ENCODE assay signal across 20 cellular contexts in the genomic region with DNA sequence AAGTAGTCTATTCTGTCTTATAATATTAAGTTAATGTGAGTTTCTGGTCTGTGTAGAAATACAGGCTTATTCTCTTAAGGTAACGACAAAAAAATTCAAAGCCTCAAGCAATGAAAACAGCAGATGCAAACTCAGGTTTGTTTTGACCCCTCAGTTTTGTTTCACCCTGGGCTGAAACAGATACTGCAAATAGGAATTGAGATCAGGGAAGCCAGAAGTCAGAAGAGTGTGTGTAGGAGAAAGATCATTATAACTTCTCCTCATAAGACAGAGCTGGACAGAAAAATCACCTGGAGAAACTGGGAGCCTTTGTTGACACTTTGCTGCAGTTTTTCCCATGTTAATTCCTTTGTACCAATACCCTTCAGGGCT. TPM values are rescaled to one million over a fixed set of nuclear protein-coding genes. Genes with fewer than 3 reads are reported as not detected.
DNase-seq lines count a peak whose midpoint lies in the region; ATAC-seq, FAIRE-seq and TF ChIP-seq lines count a peak whose summit lies in the region.
"Had no signal": no experiment of that assay in that cellular context is flagged by ENCODE, and none has a peak within 500 bp of the region (broad histone marks: within the 10 kb centered on the region; RNA-seq: fewer than 3 reads in every experiment).

No MANE protein-coding gene starts in this region.

- no peak for DNase-seq in stimulated activated naive CD8-positive, alpha-beta T cell treated with anti-CD3 and anti-CD28 coated beads, Interleukin-15, Interleukin-2, amounts not matched to agents 100 U/mL and 50 U/mL, for 24 hours
- DNase-seq in K562 (ENCODE audit: extremely low read depth in 1 of 4, low spot score in 3 of 4) (no peak), NCI-H2029 treated with DMSO at 0.1 percent for 48 hours (lab: John Stamatoyannopoulos, UW) (no peak), KBM-7 (no peak), AML-193 (lab: John Stamatoyannopoulos, UW) (no peak)
- DNase-seq: activated CD8-positive, alpha-beta memory T cell treated with anti-CD3 and anti-CD28 coated beads, Interleukin-2, amount 10 ng/mL, durations not matched to agents 7 days and 5 days; activated naive CD8-positive, alpha-beta T cell treated with anti-CD3 and anti-CD28 coated beads, Interleukin-2, amount 10 ng/mL, durations not matched to agents 7 days and 5 days; heart left ventricle; islet precursor cell; mesendoderm; nephron progenitor cell; RPMI8226; substantia nigra; T-cell had no signal

- no peak for TF ChIP-seq EP300 in K562 (IDR thresholded peaks at IDR 0.05; ENCODE audit: low read length)

- H3K27ac Mint-ChIP-seq in stimulated activated naive CD8-positive, alpha-beta T cell treated with anti-CD3 and anti-CD28 coated beads, Interleukin-15, Interleukin-2, amounts not matched to agents 100 ng/mL and 50 ng/mL, for 24 hours = peak overlapping the region; percentile 98
- H3K27ac Mint-ChIP-seq: activated CD8-positive, alpha-beta memory T cell treated with anti-CD3 and anti-CD28 coated beads, Interleukin-2, amount 10 ng/mL, durations not matched to agents 7 days and 5 days; activated naive CD8-positive, alpha-beta T cell treated with anti-CD3 and anti-CD28 coated beads, Interleukin-2, amount 10 ng/mL, durations not matched to agents 7 days and 5 days; nephron progenitor cell had no signal

- H3K27me3 ChIP-seq in K562 (ENCODE audit: control insufficient read depth in 2 of 2, insufficient read depth in 2 of 2, low read length in 2 of 2) = no peaks in the 10 kb centered on the region
- H3K27me3 ChIP-seq: heart left ventricle had no signal

- intact Hi-C loops in K562 (cut with micrococcal nuclease) = loop anchor here (10.0 kb wide), 1 partner anchor 346 kb away; no protein-coding TSS in a partner anchor

- H4K20me1 ChIP-seq in K562 (replicated peaks; ENCODE audit: control insufficient read depth, insufficient read depth, low read length) = no peaks in the 10 kb centered on the region

- peaks cover 95% of the 10 kb centered on the region for H3K79me2 ChIP-seq in K562 (ENCODE audit: control insufficient read depth, insufficient read depth, low read length)

- 50% methylated on average over 1 of the region's 1 CpG for WGBS in K562 (ENCODE audit: insufficient coverage, low coverage, missing lambda C conversion rate)

- no TSS peak for BruUV-seq in K562 (replicated peaks; lab: Mats Ljungman, UMichigan)

- TF ChIP-seq RAD21 in K562 (CRISPR knock-in tag; conservative IDR thresholded peaks at IDR 0.05 in 1 of 2, IDR thresholded peaks at IDR 0.05 in 1 of 2) = no peak

- H3K36me3 ChIP-seq in K562 (ENCODE audit: control insufficient read depth, insufficient read depth, low read length) = peaks cover 44% of the 10 kb centered on the region
- H3K36me3 ChIP-seq: heart left ventricle had no signal

- peaks cover 93% of the 10 kb centered on the region for H3K4me1 Mint-ChIP-seq in stimulated activated naive CD8-positive, alpha-beta T cell treated with anti-CD3 and anti-CD28 coated beads, Interleukin-15, Interleukin-2, amounts not matched to agents 100 ng/mL and 50 ng/mL, for 24 hours (ENCODE audit: low read depth)
- H3K4me1 Mint-ChIP-seq: nephron progenitor cell had no signal

- H3K27me3 Mint-ChIP-seq in stimulated activated naive CD8-positive, alpha-beta T cell treated with anti-CD3 and anti-CD28 coated beads, Interleukin-15, Interleukin-2, amounts not matched to agents 100 ng/mL and 50 ng/mL, for 24 hours = peaks cover 4% of the 10 kb centered on the region
- H3K27me3 Mint-ChIP-seq: activated CD8-positive, alpha-beta memory T cell treated with anti-CD3 and anti-CD28 coated beads, Interleukin-2, amount 10 ng/mL, durations not matched to agents 7 days and 5 days; activated naive CD8-positive, alpha-beta T cell treated with anti-CD3 and anti-CD28 coated beads, Interleukin-2, amount 10 ng/mL, durations not matched to agents 7 days and 5 days; T-cell had no signal

- H3K36me3 Mint-ChIP-seq in stimulated activated naive CD8-positive, alpha-beta T cell treated with anti-CD3 and anti-CD28 coated beads, Interleukin-15, Interleukin-2, amounts not matched to agents 100 ng/mL and 50 ng/mL, for 24 hours (ENCODE audit: low read depth) = peaks cover 60% of the 10 kb centered on the region

- no peak for FAIRE-seq in K562 (lab: Jason Lieb, UNC)
- FAIRE-seq: bronchial epithelial cell had no signal

- H3K4me1 ChIP-seq in K562 (replicated peaks in 1 of 2; ENCODE audit: control insufficient read depth in 2 of 2, insufficient read depth in 2 of 2, low read length in 2 of 2) = peaks cover 21 to 73% of the 10 kb centered on the region in 2 experiments

- H2AFZ ChIP-seq in K562 (ENCODE audit: low read depth, low read length) = no peak overlapping the region

- no peak overlapping the region for H3K4me2 ChIP-seq in K562 (ENCODE audit: insufficient read depth, low read length)
- H3K4me2 ChIP-seq: KMS-11 had no signal

- CTCF ChIA-PET in K562 (lab: Yijun Ruan, JAX; ENCODE audit: low intra/inter-chr PET ratio) = no interaction called here

- ATAC-seq in stimulated activated naive CD8-positive, alpha-beta T cell treated with anti-CD3 and anti-CD28 coated beads, Interleukin-15, Interleukin-2, amounts not matched to agents 100 U/mL and 50 U/mL, for 24 hours = no peak
- peak; percentile 36 for ATAC-seq in HG03342 (IDR thresholded peaks at IDR 0.05; ENCODE audit: unreplicated experiment)
- no peak for ATAC-seq in K562
- ATAC-seq in HG02642 (IDR thresholded peaks at IDR 0.05; ENCODE audit: poor library complexity, unreplicated experiment) = no peak
- ATAC-seq: T-cell had no signal

- no peak for TF ChIP-seq CTCF in K562 (IDR thresholded peaks at IDR 0.05 in 2 of 3, conservative IDR thresholded peaks at IDR 0.05 in 1 of 3; ENCODE audit: insufficient read depth in 2 of 3, low read depth in 1 of 3, low read length in 3 of 3)

- no peaks in the 10 kb centered on the region for H3K9me3 ChIP-seq in K562 (replicated peaks; ENCODE audit: control insufficient read depth, insufficient read depth, low read depth, low read length)
- H3K9me3 ChIP-seq: heart left ventricle had no signal

- H3K4me3 Mint-ChIP-seq in stimulated activated naive CD8-positive, alpha-beta T cell treated with anti-CD3 and anti-CD28 coated beads, Interleukin-15, Interleukin-2, amounts not matched to agents 100 ng/mL and 50 ng/mL, for 24 hours = no peak overlapping the region
- H3K4me3 Mint-ChIP-seq: activated CD8-positive, alpha-beta memory T cell treated with anti-CD3 and anti-CD28 coated beads, Interleukin-2, amount 10 ng/mL, durations not matched to agents 7 days and 5 days; activated naive CD8-positive, alpha-beta T cell treated with anti-CD3 and anti-CD28 coated beads, Interleukin-2, amount 10 ng/mL, durations not matched to agents 7 days and 5 days; nephron progenitor cell; T-cell had no signal

- H3K9me3 Mint-ChIP-seq in stimulated activated naive CD8-positive, alpha-beta T cell treated with anti-CD3 and anti-CD28 coated beads, Interleukin-15, Interleukin-2, amounts not matched to agents 100 ng/mL and 50 ng/mL, for 24 hours = no peaks in the 10 kb centered on the region
- H3K9me3 Mint-ChIP-seq: activated naive CD8-positive, alpha-beta T cell treated with anti-CD3 and anti-CD28 coated beads, Interleukin-2, amount 10 ng/mL, durations not matched to agents 7 days and 5 days; nephron progenitor cell; T-cell had no signal

- 0 out of 4 replicates have a peak overlapping the region, but pooled peaks of 1 of the 2 experiments have one; percentile 20 for H3K9ac ChIP-seq in K562 (ENCODE audit: insufficient read depth in 1 of 2, low read depth in 2 of 2, low read length in 2 of 2)
- H3K9ac ChIP-seq: KMS-11 had no signal

- POLR2A ChIA-PET in K562 (lab: Yijun Ruan, JAX) = interaction anchor here (0.9 to 1.2 kb wide), 2 partner anchors 18 to 31 kb away, joined by 3 read pairs; no protein-coding TSS in a partner anchor

- TF ChIP-seq POLR2A in K562 (conservative IDR thresholded peaks at IDR 0.05) = no peak

- in situ Hi-C loops in K562 (cut with MboI) = no loop called here
- in situ Hi-C loops in KBM-7 (cut with MboI; ENCODE audit: low pct_unique_long_range_greater_than_20kb, low sequenced_read_pairs) = no loop called here

- no peaks in the 10 kb centered on the region for H3K9me1 ChIP-seq in K562 (ENCODE audit: control insufficient read depth, insufficient read depth, low read length)

- no peak overlapping the region for H3K4me3 ChIP-seq in K562
- H3K4me3 ChIP-seq: heart left ventricle had no signal

- peak overlapping the region; percentile 34 for H3K27ac ChIP-seq in K562 (ENCODE audit: extremely low read depth, low read depth, low read length)
- H3K27ac ChIP-seq: KMS-11, VCaP had no signal

TF ChIP-seq in K562, 482 proteins besides CTCF, POLR2A, EP300 and RAD21:
- TF ChIP-seq NCOR1 (IDR thresholded peaks at IDR 0.05) (0 out of 2 replicates have a peak, but pooled peaks have one; percentile 9), KAT2B (IDR thresholded peaks at IDR 0.05; ENCODE audit: low read depth, low read length) (no peak), ZNF134 (CRISPR knock-in tag; conservative IDR thresholded peaks at IDR 0.05) (no peak)

RNA-seq across cellular contexts. Expression of a gene that starts 23.8 kb away (rescaled TPM):
- 81.4 and 138 TPM in 2 replicates for total RNA-seq in K562 (2011; cell fraction: chromatin; rRNA removed; ENCODE audit: low replicate concordance)
- 30.5 and 31.5 TPM in 2 replicates for total RNA-seq in K562 (2011; cell fraction: nucleolus; rRNA removed)
- total RNA-seq in K562 (2011; cell fraction: nucleoplasm; rRNA removed) = 59.8 and 105 TPM in 2 replicates
- total RNA-seq in K562 (2014; rRNA removed) (9.2 and 9.7 TPM in 2 replicates), K562 (2014; rRNA removed; fragmentation: Illumina TruSeq; extraction: Trizol) (17.1 and 21.9 TPM in 2 replicates), K562 (2015; rRNA removed; fragmentation: Illumina TruSeq; extraction: Trizol) (13.5 and 14.4 TPM in 2 replicates), K562 (2021) (20.3 and 25.7 TPM in 2 replicates)
- polyA plus RNA-seq in K562 (2011; rRNA removed) (42.3 and 43.7 TPM in 2 replicates), K562 (2014; fragmentation: Illumina TruSeq; extraction: Trizol) (15.8 and 16.0 TPM in 2 replicates), K562 (2014; fragmentation: Nextera tagmentation; extraction: Ambion mirVana) (1 to 10 TPM; 4.3 to 5.7 TPM), K562 (2014; rRNA removed) (10.5 and 12.3 TPM in 2 replicates)
- polyA plus RNA-seq in K562 (2011; cell fraction: cytosol; rRNA removed) = 41.1 and 45.8 TPM in 2 replicates
- polyA plus RNA-seq in K562 (2011; cell fraction: nucleus; rRNA removed) = 32.4 and 41.6 TPM in 2 replicates
- 9.3 and 9.9 TPM in 2 replicates for polyA plus RNA-seq in K562 (2012)
- polyA minus RNA-seq in K562 (2011; rRNA and poly(A)+ RNA removed) = 79.3 and 80.5 TPM in 2 replicates
- 32.1 and 35.7 TPM in 2 replicates for polyA minus RNA-seq in K562 (2011; cell fraction: cytosol; rRNA and poly(A)+ RNA removed)
- polyA minus RNA-seq in K562 (2011; cell fraction: nucleus; rRNA and poly(A)+ RNA removed) = 33.3 and 46.1 TPM in 2 replicates
